In the genomic region with DNA sequence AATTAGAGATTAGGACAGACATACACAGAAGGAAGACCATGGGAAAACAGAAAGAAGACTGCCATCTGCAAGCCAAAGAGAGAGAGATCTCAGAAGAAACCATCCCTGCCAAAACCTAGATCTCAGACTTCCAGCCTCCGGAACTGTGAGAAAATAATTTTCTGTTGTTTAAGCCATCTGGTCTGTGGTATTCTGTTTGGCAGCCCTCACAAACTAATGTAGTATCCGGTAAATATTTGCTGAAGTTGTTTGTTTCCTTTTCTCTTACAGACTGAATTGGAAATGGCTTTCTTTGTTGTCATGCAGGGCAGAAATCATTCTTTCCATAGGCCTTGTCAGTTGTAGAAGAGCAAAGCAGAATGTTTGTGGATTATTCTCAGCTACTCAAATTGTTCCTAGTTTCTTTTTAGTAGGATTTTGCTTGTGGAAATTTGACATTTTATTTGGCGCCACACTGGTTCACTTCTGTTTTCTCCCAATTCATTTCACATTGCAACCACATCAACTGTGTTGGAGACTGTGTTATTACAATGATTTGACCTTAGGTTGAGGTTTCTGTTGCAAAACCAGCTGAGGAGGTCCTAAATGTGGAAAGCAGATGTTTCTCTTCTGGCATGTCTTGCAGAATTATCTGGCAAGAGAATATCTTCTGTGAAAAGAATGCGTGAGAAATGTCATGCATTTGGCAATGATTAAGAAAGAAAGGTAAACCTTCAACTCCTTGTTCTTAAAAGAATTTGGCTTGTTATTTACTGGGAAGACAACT, we compare ENCODE assay signal across 11 cellular contexts. TPM values are rescaled to one million over a fixed set of nuclear protein-coding genes. Genes with fewer than 3 reads are reported as not detected.
DNase-seq lines count a peak whose midpoint lies in the region; ATAC-seq and TF ChIP-seq lines count a peak whose summit lies in the region.
"Had no signal": no experiment of that assay in that cellular context is flagged by ENCODE, and none has a peak within 500 bp of the region (broad histone marks: within the 10 kb centered on the region; RNA-seq: fewer than 3 reads in every experiment).

No MANE protein-coding gene starts in this region.

- peak overlapping the region; percentile 6; the same call in 1 of the 2 replicates for H3K27ac ChIP-seq in 22Rv1
- H3K27ac ChIP-seq: epithelial cell of prostate had no signal

- no peaks in the 10 kb centered on the region for H3K4me1 ChIP-seq in mucosa of descending colon (ENCODE audit: low read depth)
- H3K4me1 ChIP-seq in BE2C, result peaks cover 15% of the 10 kb centered on the region

- H3K9me3 ChIP-seq in mucosa of descending colon, result no peaks in the 10 kb centered on the region
- H3K9me3 ChIP-seq in BE2C, result no peaks in the 10 kb centered on the region

- DNase-seq in M059J (ENCODE audit: low read depth) (peak; percentile 16), cerebellum (ENCODE audit: low spot score) (peak; percentile 15), mucosa of descending colon (no peak), BE2C (no peak), mucosa of gallbladder (ENCODE audit: low spot score) (no peak), D341Med (ENCODE audit: low spot score) (no peak)
- DNase-seq: activated CD4-positive, alpha-beta memory T cell treated with anti-CD3 and anti-CD28 coated beads for 36 hours; NCI-H524 had no signal

- H3K27me3 ChIP-seq in BE2C, result no peaks in the 10 kb centered on the region

- H3K4me3 ChIP-seq in mucosa of descending colon (no peak overlapping the region), BE2C (ENCODE audit: low read depth, low read length) (no peak overlapping the region)

- H3K36me3 ChIP-seq in mucosa of descending colon (ENCODE audit: low read depth) (no peaks in the 10 kb centered on the region), BE2C (no peaks in the 10 kb centered on the region)

- intact Hi-C loops in mucosa of descending colon (cut with DNase I, micrococcal nuclease), result no loop called here

- TF ChIP-seq CTCF in 22Rv1 (IDR thresholded peaks at IDR 0.05) (no peak), mucosa of descending colon (IDR thresholded peaks at IDR 0.05) (no peak), BE2C (IDR thresholded peaks at IDR 0.05; ENCODE audit: low read depth, low read length) (no peak)

- ATAC-seq in mucosa of descending colon (peak; percentile 22), GM21737 (IDR thresholded peaks at IDR 0.05; ENCODE audit: unreplicated experiment) (no peak)

RNA-seq across cellular contexts. Expression of a gene that starts 25.9 kb away (rescaled TPM):
- total RNA-seq in M059J (2014; rRNA removed; shearing (Covaris generic)), result 79.1 and 99.1 TPM in 2 replicates
- total RNA-seq in cerebellum (13.2 TPM), mucosa of descending colon (100 to 1,000 TPM in 2 of 3 donors, 10 to 100 TPM in 1; 80.6 to 920 (median 253) TPM), mucosa of gallbladder (2,259 TPM)
- 14.3 TPM for polyA plus RNA-seq in BE2C (2012; ENCODE audit: insufficient read depth, insufficient read length, low read depth)

RNA-seq across cellular contexts. Expression of a gene that starts 46.6 kb away (rescaled TPM):
- 18.2 and 22.8 TPM in 2 replicates for total RNA-seq in M059J (2014; rRNA removed; shearing (Covaris generic))
- 39.0 TPM for total RNA-seq in cerebellum
- total RNA-seq in mucosa of descending colon, result 10 to 100 TPM; 19.2 to 44.2 (median 20.0) TPM
- 14.7 TPM for polyA plus RNA-seq in BE2C (2012; ENCODE audit: insufficient read depth, insufficient read length, low read depth)
- total RNA-seq in mucosa of gallbladder, result 6.8 TPM

Comparison
In these comparisons a context has a peak if more than half of its experiments do, and no peak if none do; other contexts are left out.
1. DNase-seq: peak in M059J (single experiment) and cerebellum (single experiment); none in mucosa of descending colon (0 of 3), BE2C (single experiment), mucosa of gallbladder (single experiment) and D341Med (single experiment).